8 cellular contexts compared by ENCODE assay signal in genomic region chr22:37607912-37608476, GRCh38. TPM values are rescaled to one million over a fixed set of nuclear protein-coding genes. Genes with fewer than 3 reads are reported as not detected.
A peak's percentile ranks its signal among the peaks of the same experiment; 100 is the strongest.
DNase-seq lines count a peak whose midpoint lies in the region; ATAC-seq and TF ChIP-seq lines count a peak whose summit lies in the region.

No MANE protein-coding gene starts in this region.

- peak overlapping the region; percentile 90 for H3K4me3 Mint-ChIP-seq in T-helper 17 cell

- DNase-seq in activated T-cell treated with anti-CD3 and anti-CD28 coated beads for 4 hours (peak; percentile 14), T-helper 17 cell (no peak), fibroblast of villous mesenchyme (ENCODE audit: low read depth) (no peak), sciatic nerve (ENCODE audit: low spot score) (no peak), MV-4-11 (lab: John Stamatoyannopoulos, UW) (no peak)
- no peak for DNase-seq in activated T-cell treated with anti-CD3 and anti-CD28 coated beads, Interleukin-2, amount 50 U/mL, for 48 hours
- no peak for DNase-seq in central memory CD4-positive, alpha-beta T cell

- TF ChIP-seq CTCF in fibroblast of villous mesenchyme (IDR thresholded peaks at IDR 0.05; ENCODE audit: insufficient read depth, low read depth, low read length), result no peak

- peak overlapping the region; percentile 98 for H3K27ac Mint-ChIP-seq in T-helper 17 cell

- peak overlapping the region; percentile 82 for H3K4me3 ChIP-seq in fibroblast of villous mesenchyme (ENCODE audit: low read depth, low read length)

- ATAC-seq in T-helper 17 cell (no peak), sciatic nerve (peak; percentile 0), HG02571 (IDR thresholded peaks at IDR 0.05; ENCODE audit: unreplicated experiment) (no peak)

- H3K27me3 Mint-ChIP-seq in T-helper 17 cell, result no peaks in the 10 kb centered on the region

- intact Hi-C loops in sciatic nerve (cut with DNase I), result no loop called here

- H3K9me3 ChIP-seq in T-helper 17 cell (ENCODE audit: control insufficient read depth, low read length, poor library complexity, severe bottlenecking), result no peaks in the 10 kb centered on the region

- H3K36me3 Mint-ChIP-seq in T-helper 17 cell (ENCODE audit: low read depth), result no peaks in the 10 kb centered on the region

- peaks cover 40% of the 10 kb centered on the region for H3K4me1 Mint-ChIP-seq in T-helper 17 cell

RNA-seq across cellular contexts. Expression of gene GGA1, which starts 0.6 kb away (rescaled TPM):
- total RNA-seq in T-helper 17 cell (10 to 100 TPM; 70.5 to 86.8 TPM), fibroblast of villous mesenchyme (33.2 and 39.0 TPM in 2 replicates), sciatic nerve (71.2 TPM)

RNA-seq across cellular contexts. Expression of gene LGALS2, which starts 28.1 kb away (rescaled TPM):
- total RNA-seq in T-helper 17 cell (1 to 10 TPM; 1.9 to 6.1 TPM), fibroblast of villous mesenchyme (not detected in 2 replicates), sciatic nerve (not detected)

RNA-seq across cellular contexts. Expression of gene SH3BP1, which starts 31.5 kb away (rescaled TPM):
- total RNA-seq in T-helper 17 cell (10 to 100 TPM; 79.7 to 97.5 TPM), fibroblast of villous mesenchyme (9.0 and 11.2 TPM in 2 replicates), sciatic nerve (10.3 TPM)

RNA-seq across cellular contexts. Expression of gene CDC42EP1, which starts 47.7 kb away (rescaled TPM):
- total RNA-seq in T-helper 17 cell (not detected), fibroblast of villous mesenchyme (22.9 and 33.2 TPM in 2 replicates), sciatic nerve (83.1 TPM)

RNA-seq across cellular contexts. Expression of gene PDXP, which starts 50.5 kb away (rescaled TPM):
- 1 to 10 TPM; 2.6 to 3.0 TPM for total RNA-seq in T-helper 17 cell
- 9.0 and 9.9 TPM in 2 replicates for total RNA-seq in fibroblast of villous mesenchyme
- 10.0 TPM for total RNA-seq in sciatic nerve
